13 cellular contexts compared by ENCODE assay signal in the genomic region with DNA sequence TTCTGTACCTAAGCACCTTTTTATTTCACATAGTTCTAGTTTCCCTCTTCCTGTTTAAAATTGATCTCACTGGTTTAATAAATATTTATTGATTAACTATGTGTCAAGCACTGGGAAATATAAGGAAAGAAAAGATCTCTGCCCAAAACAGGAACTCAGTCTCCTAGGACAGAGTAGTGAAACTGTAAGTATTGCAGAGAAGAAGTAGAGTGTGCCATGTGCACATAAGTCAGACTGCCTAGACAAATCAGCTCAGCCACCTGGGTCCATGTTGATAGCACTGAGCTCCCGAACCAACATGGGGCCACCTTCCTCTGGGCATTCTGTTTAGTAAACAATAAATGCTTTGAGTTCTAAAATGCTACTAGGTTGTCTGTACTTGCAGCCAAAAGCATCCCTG. TPM values are rescaled to one million over a fixed set of nuclear protein-coding genes. Genes with fewer than 3 reads are reported as not detected.
A peak's percentile ranks its signal among the peaks of the same experiment; 100 is the strongest.
DNase-seq lines count a peak whose midpoint lies in the region; ATAC-seq and TF ChIP-seq lines count a peak whose summit lies in the region.
"Had no signal": no experiment of that assay in that cellular context is flagged by ENCODE, and none has a peak within 500 bp of the region (broad histone marks: within the 10 kb centered on the region; RNA-seq: fewer than 3 reads in every experiment).

No MANE protein-coding gene starts in this region.

- H3F3A ChIP-seq in GM23338 (replicated peaks; ENCODE audit: low read depth): no peaks in the 10 kb centered on the region; the same call in 1 of the 2 replicates

- H3K4me2 ChIP-seq in GM23338: no peak overlapping the region

- peaks cover 49% of the 10 kb centered on the region for H3K4me1 Mint-ChIP-seq in GM23338
- no peaks in the 10 kb centered on the region for H3K4me1 Mint-ChIP-seq in activated naive CD4-positive, alpha-beta T cell treated with anti-CD3 and anti-CD28 coated beads, Interleukin-2, amount 10 ng/mL, durations not matched to agents 7 days and 5 days

- no peak overlapping the region for H3K9ac ChIP-seq in muscle layer of colon (ENCODE audit: low read length)

- H3K27ac ChIP-seq in muscle layer of colon (ENCODE audit: low read depth, low read length): peak overlapping the region; percentile 53
- no peak overlapping the region for H3K27ac ChIP-seq in GM23338 (ENCODE audit: low read depth)
- H3K27ac ChIP-seq: ovary had no signal

- peaks cover 49% of the 10 kb centered on the region for H3K4me1 ChIP-seq in muscle layer of colon (ENCODE audit: insufficient read depth, low read length)
- peaks cover 57% of the 10 kb centered on the region for H3K4me1 ChIP-seq in GM23338 (ENCODE audit: insufficient read depth)

- H3K27me3 Mint-ChIP-seq in GM23338 (ENCODE audit: insufficient read depth, low read depth, poor library complexity): no peaks in the 10 kb centered on the region
- peaks cover 13% of the 10 kb centered on the region for H3K27me3 Mint-ChIP-seq in activated naive CD4-positive, alpha-beta T cell treated with anti-CD3 and anti-CD28 coated beads, Interleukin-2, amount 10 ng/mL, durations not matched to agents 7 days and 5 days

- no peak overlapping the region for H3K4me3 ChIP-seq in muscle layer of colon (ENCODE audit: low read depth in 1 of 2, low read length in 2 of 2)
- no peak overlapping the region for H3K4me3 ChIP-seq in GM23338
- H3K4me3 ChIP-seq: ovary had no signal

- H3K9me2 ChIP-seq in GM23338 (ENCODE audit: insufficient read depth): no peaks in the 10 kb centered on the region

- H3K27ac Mint-ChIP-seq in GM23338: no peak overlapping the region; the same call in 1 of the 2 replicates
- H3K27ac Mint-ChIP-seq in activated naive CD4-positive, alpha-beta T cell treated with anti-CD3 and anti-CD28 coated beads, Interleukin-2, amount 10 ng/mL, durations not matched to agents 7 days and 5 days: no peak overlapping the region
- H3K27ac Mint-ChIP-seq: T-cell had no signal

- peak; percentile 78 for ATAC-seq in GM18907 (IDR thresholded peaks at IDR 0.05; ENCODE audit: unreplicated experiment)
- ATAC-seq in HG02759 (IDR thresholded peaks at IDR 0.05; ENCODE audit: unreplicated experiment): peak; percentile 77
- ATAC-seq in GM23338: no peak

- H3K36me3 ChIP-seq in muscle layer of colon (ENCODE audit: insufficient read depth, low read length) (no peaks in the 10 kb centered on the region), GM23338 (ENCODE audit: insufficient read depth) (no peaks in the 10 kb centered on the region)
- H3K36me3 ChIP-seq: ovary had no signal

- H4K20me1 ChIP-seq in GM23338 (replicated peaks; ENCODE audit: insufficient read depth): no peaks in the 10 kb centered on the region

- CTCF ChIA-PET in activated naive CD4-positive, alpha-beta T cell treated with anti-CD3 and anti-CD28 coated beads, Interleukin-2, amount 10 ng/mL, durations not matched to agents 7 days and 5 days (lab: Charles Lee): interaction anchor here (1.0 kb wide), 1 partner anchor 24 kb away, joined by 4 read pairs; no protein-coding TSS in a partner anchor

- H3K27me3 ChIP-seq in muscle layer of colon (ENCODE audit: control insufficient read depth in 1 of 2, insufficient read depth in 2 of 2, low read length in 2 of 2): no peaks in the 10 kb centered on the region
- no peaks in the 10 kb centered on the region for H3K27me3 ChIP-seq in GM23338 (ENCODE audit: insufficient read depth)
- H3K27me3 ChIP-seq: ovary had no signal

- TF ChIP-seq CTCF in GM23338 (conservative IDR thresholded peaks at IDR 0.05; ENCODE audit: low read depth in 2 of 2): no peak

- H2AFZ ChIP-seq in GM23338: no peak overlapping the region

- no peaks in the 10 kb centered on the region for H3K36me3 Mint-ChIP-seq in GM23338 (ENCODE audit: low read depth)
- no peaks in the 10 kb centered on the region for H3K36me3 Mint-ChIP-seq in activated naive CD4-positive, alpha-beta T cell treated with anti-CD3 and anti-CD28 coated beads, Interleukin-2, amount 10 ng/mL, durations not matched to agents 7 days and 5 days
- H3K36me3 Mint-ChIP-seq: T-cell had no signal

- no peak overlapping the region for H3K4me3 Mint-ChIP-seq in GM23338
- H3K4me3 Mint-ChIP-seq in activated naive CD4-positive, alpha-beta T cell treated with anti-CD3 and anti-CD28 coated beads, Interleukin-2, amount 10 ng/mL, durations not matched to agents 7 days and 5 days: no peak overlapping the region

- no peaks in the 10 kb centered on the region for H3K79me2 ChIP-seq in GM23338 (replicated peaks; ENCODE audit: insufficient read depth)

- no peaks in the 10 kb centered on the region; the same call in 2 of the 3 replicates for H3K9me3 Mint-ChIP-seq in GM23338
- H3K9me3 Mint-ChIP-seq in activated naive CD4-positive, alpha-beta T cell treated with anti-CD3 and anti-CD28 coated beads, Interleukin-2, amount 10 ng/mL, durations not matched to agents 7 days and 5 days: no peaks in the 10 kb centered on the region
- H3K9me3 Mint-ChIP-seq: T-cell had no signal

- peak; percentile 59 for DNase-seq in NCI-H82 treated with DMSO at 0.1 percent for 48 hours (lab: John Stamatoyannopoulos, UW; ENCODE audit: unreplicated experiment)
- no peak for DNase-seq in activated CD4-positive, CD25-positive, alpha-beta regulatory T cell (lab: John Stamatoyannopoulos, UW)
- DNase-seq in NCI-H1694 treated with DMSO at 0.1 percent for 48 hours (lab: John Stamatoyannopoulos, UW): no peak
- no peak for DNase-seq in GM23338 (ENCODE audit: low spot score)
- DNase-seq in activated naive CD4-positive, alpha-beta T cell treated with anti-CD3 and anti-CD28 coated beads, Interleukin-2, amount 10 ng/mL, durations not matched to agents 7 days and 5 days: no peak
- DNase-seq: dermis blood vessel endothelial cell, HCEC 1CT, NCI-H1092 treated with DMSO at 0.1 percent for 48 hours, ovary, T-cell had no signal

- no peaks in the 10 kb centered on the region for H3K9me3 ChIP-seq in muscle layer of colon (ENCODE audit: low read length)
- H3K9me3 ChIP-seq: ovary had no signal

TF ChIP-seq in GM23338, 12 proteins besides CTCF, POLR2A, EP300 and RAD21 (continues in another document):
- TF ChIP-seq STAT1 (IDR thresholded peaks at IDR 0.05; ENCODE audit: unreplicated experiment) (no peak), NANOG (IDR thresholded peaks at IDR 0.05; ENCODE audit: borderline replicate concordance) (no peak), EZH2 (IDR thresholded peaks at IDR 0.05; ENCODE audit: low read depth, unreplicated experiment) (no peak), ZNF331 (CRISPR knock-in tag; IDR thresholded peaks at IDR 0.05; ENCODE audit: low read depth) (no peak)
- TF ChIP-seq, protein P1, sequence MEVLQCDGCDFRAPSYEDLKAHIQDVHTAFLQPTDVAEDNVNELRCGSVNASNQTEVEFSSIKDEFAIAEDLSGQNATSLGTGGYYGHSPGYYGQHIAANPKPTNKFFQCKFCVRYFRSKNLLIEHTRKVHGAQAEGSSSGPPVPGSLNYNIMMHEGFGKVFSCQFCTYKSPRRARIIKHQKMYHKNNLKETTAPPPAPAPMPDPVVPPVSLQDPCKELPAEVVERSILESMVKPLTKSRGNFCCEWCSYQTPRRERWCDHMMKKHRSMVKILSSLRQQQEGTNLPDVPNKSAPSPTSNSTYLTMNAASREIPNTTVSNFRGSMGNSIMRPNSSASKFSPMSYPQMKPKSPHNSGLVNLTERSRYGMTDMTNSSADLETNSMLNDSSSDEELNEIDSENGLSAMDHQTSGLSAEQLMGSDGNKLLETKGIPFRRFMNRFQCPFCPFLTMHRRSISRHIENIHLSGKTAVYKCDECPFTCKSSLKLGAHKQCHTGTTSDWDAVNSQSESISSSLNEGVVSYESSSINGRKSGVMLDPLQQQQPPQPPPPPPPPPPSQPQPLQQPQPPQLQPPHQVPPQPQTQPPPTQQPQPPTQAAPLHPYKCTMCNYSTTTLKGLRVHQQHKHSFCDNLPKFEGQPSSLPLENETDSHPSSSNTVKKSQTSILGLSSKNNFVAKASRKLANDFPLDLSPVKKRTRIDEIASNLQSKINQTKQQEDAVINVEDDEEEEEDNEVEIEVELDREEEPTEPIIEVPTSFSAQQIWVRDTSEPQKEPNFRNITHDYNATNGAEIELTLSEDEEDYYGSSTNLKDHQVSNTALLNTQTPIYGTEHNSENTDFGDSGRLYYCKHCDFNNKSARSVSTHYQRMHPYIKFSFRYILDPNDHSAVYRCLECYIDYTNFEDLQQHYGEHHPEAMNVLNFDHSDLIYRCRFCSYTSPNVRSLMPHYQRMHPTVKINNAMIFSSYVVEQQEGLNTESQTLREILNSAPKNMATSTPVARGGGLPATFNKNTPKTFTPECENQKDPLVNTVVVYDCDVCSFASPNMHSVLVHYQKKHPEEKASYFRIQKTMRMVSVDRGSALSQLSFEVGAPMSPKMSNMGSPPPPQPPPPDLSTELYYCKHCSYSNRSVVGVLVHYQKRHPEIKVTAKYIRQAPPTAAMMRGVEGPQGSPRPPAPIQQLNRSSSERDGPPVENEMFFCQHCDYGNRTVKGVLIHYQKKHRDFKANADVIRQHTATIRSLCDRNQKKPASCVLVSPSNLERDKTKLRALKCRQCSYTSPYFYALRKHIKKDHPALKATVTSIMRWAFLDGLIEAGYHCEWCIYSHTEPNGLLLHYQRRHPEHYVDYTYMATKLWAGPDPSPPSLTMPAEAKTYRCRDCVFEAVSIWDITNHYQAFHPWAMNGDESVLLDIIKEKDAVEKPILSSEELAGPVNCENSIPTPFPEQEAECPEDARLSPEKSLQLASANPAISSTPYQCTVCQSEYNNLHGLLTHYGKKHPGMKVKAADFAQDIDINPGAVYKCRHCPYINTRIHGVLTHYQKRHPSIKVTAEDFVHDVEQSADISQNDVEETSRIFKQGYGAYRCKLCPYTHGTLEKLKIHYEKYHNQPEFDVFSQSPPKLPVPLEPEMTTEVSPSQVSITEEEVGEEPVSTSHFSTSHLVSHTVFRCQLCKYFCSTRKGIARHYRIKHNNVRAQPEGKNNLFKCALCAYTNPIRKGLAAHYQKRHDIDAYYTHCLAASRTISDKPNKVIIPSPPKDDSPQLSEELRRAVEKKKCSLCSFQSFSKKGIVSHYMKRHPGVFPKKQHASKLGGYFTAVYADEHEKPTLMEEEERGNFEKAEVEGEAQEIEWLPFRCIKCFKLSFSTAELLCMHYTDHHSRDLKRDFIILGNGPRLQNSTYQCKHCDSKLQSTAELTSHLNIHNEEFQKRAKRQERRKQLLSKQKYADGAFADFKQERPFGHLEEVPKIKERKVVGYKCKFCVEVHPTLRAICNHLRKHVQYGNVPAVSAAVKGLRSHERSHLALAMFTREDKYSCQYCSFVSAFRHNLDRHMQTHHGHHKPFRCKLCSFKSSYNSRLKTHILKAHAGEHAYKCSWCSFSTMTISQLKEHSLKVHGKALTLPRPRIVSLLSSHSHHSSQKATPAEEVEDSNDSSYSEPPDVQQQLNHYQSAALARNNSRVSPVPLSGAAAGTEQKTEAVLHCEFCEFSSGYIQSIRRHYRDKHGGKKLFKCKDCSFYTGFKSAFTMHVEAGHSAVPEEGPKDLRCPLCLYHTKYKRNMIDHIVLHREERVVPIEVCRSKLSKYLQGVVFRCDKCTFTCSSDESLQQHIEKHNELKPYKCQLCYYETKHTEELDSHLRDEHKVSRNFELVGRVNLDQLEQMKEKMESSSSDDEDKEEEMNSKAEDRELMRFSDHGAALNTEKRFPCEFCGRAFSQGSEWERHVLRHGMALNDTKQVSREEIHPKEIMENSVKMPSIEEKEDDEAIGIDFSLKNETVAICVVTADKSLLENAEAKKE (CRISPR knock-in tag; IDR thresholded peaks at IDR 0.05): no peak

RNA-seq across cellular contexts. Expression of gene SSX2IP, which starts 9.8 kb away (rescaled TPM):
- 27.5 and 28.4 TPM in 2 replicates for total RNA-seq in GM23338 (2014; rRNA removed; shearing (Covaris generic))
- polyA plus RNA-seq in GM23338 (2016; fragmentation: Nextera tagmentation; extraction: Ambion mirVana): 20.1 and 23.2 TPM in 2 replicates
